In the genomic region with DNA sequence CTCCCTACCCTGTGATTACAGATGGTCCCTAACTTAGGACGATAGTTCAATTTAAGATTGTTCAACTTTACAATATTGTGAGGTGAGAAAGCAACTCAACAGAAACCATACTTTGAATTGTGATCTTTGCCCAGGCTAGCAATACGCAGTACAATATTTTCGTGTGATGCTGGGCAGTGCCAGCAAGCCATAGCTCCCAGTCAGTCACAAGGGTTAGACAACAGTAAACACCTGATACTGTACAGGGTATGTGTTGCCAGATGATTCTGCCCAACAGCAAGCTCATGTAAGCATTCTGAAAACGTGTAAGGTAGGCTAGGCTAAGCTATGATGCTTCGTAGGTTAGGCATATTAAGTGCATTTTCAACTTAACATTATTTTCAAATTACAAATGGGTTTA, we compare ENCODE assay signal across 19 cellular contexts. TPM values are rescaled to one million over a fixed set of nuclear protein-coding genes. Genes with fewer than 3 reads are reported as not detected.
A peak's percentile ranks its signal among the peaks of the same experiment; 100 is the strongest.
DNase-seq lines count a peak whose midpoint lies in the region; ATAC-seq and TF ChIP-seq lines count a peak whose summit lies in the region.
"Had no signal": no experiment of that assay in that cellular context is flagged by ENCODE, and none has a peak within 500 bp of the region (broad histone marks: within the 10 kb centered on the region; RNA-seq: fewer than 3 reads in every experiment).

No MANE protein-coding gene starts in this region.

- H2BK120ac ChIP-seq in IMR-90 (ENCODE audit: low read depth, low read length), result no peak overlapping the region

- H3K56ac ChIP-seq in IMR-90 (ENCODE audit: extremely low read depth, insufficient read depth, low read length), result no peak overlapping the region

- H2AFZ ChIP-seq in IMR-90 (replicated peaks; ENCODE audit: low read length, poor library complexity), result no peak overlapping the region

- no peak overlapping the region for H3K4me3 ChIP-seq in IMR-90 (ENCODE audit: insufficient read depth, low read depth, low read length)
- no peak overlapping the region for H3K4me3 ChIP-seq in skeletal muscle tissue (ENCODE audit: low read length in 3 of 3)
- no peak overlapping the region for H3K4me3 ChIP-seq in uterus
- H3K4me3 ChIP-seq: SJSA1 had no signal

- H3K14ac ChIP-seq in IMR-90 (replicated peaks; ENCODE audit: low read depth, low read length), result no peak overlapping the region

- H2BK15ac ChIP-seq in IMR-90 (ENCODE audit: low read depth, low read length), result no peak overlapping the region

- H3K4me1 Mint-ChIP-seq in chondrocyte (ENCODE audit: low read depth), result peaks cover 77% of the 10 kb centered on the region

- H3K18ac ChIP-seq in IMR-90 (ENCODE audit: low read depth, low read length), result no peak overlapping the region

- H3K9me3 Mint-ChIP-seq in chondrocyte (ENCODE audit: low read depth), result no peaks in the 10 kb centered on the region
- H3K9me3 Mint-ChIP-seq: CD14-positive monocyte had no signal

- no peak overlapping the region for H3K4me3 Mint-ChIP-seq in chondrocyte (ENCODE audit: unreplicated experiment)
- H3K4me3 Mint-ChIP-seq: CD14-positive monocyte had no signal

- TF ChIP-seq POLR2A in IMR-90 (IDR thresholded peaks at IDR 0.05; ENCODE audit: low read depth, low read length) (no peak), uterus (IDR thresholded peaks at IDR 0.05) (no peak)

- dilution Hi-C loops in IMR-90 (cut with HindIII; ENCODE audit: low sequenced_read_pairs, unreplicated experiment), result no loop called here

- peak overlapping the region; percentile 7; the same call in 1 of the 2 replicates for H4K91ac ChIP-seq in IMR-90 (ENCODE audit: insufficient read depth, low read depth, low read length)

- CTCF ChIA-PET in IMR-90 (lab: Yijun Ruan, JAX), result no interaction called here

- 93% methylated on average over 2 of the region's 5 CpGs; no CpG with 5 or more reads in 1 of the 2 experiments for WGBS in IMR-90 (ENCODE audit: extremely low coverage in 2 of 2, insufficient read length in 1 of 2), 2 experiments

- H3K27ac Mint-ChIP-seq in chondrocyte (ENCODE audit: unreplicated experiment), result peak overlapping the region; percentile 90

- H4K20me1 ChIP-seq in IMR-90 (ENCODE audit: insufficient read depth, low read length), result peaks cover 85% of the 10 kb centered on the region

- H3K9ac ChIP-seq in IMR-90 (ENCODE audit: low read depth, low read length), result no peak overlapping the region
- peak overlapping the region in 1 of 3 donors; percentile 17 for H3K9ac ChIP-seq in skeletal muscle tissue (ENCODE audit: low read depth in 1 of 3, low read length in 3 of 3)

- peaks cover 17 to 74% of the 10 kb centered on the region in 2 experiments for H3K79me1 ChIP-seq in IMR-90 (ENCODE audit: low read depth in 1 of 2, low read length in 2 of 2)

- no peak for DNase-seq in IMR-90
- DNase-seq in chondrocyte (ENCODE audit: low spot score), result no peak
- DNase-seq in left lobe of liver (ENCODE audit: low spot score), result no peak
- no peak for DNase-seq in activated naive CD4-positive, alpha-beta T cell treated with Interleukin-2 at 50 U/mL for 16 hours
- DNase-seq in uterus, result no peak
- no peak for DNase-seq in SKM-1 (lab: John Stamatoyannopoulos, UW; ENCODE audit: unreplicated experiment)
- DNase-seq: ACHN, AML-193, DMS153, HCEC 1CT, KBM-7, NCI-H1417 treated with DMSO at 0.1 percent for 48 hours, NCI-H1930, NCI-H446 had no signal

- no peaks in the 10 kb centered on the region for H3K9me3 ChIP-seq in IMR-90 (ENCODE audit: control insufficient read depth, insufficient read depth, low read length)
- H3K9me3 ChIP-seq in skeletal muscle tissue (ENCODE audit: control insufficient read depth in 3 of 3, low read length in 3 of 3), result no peaks in the 10 kb centered on the region
- no peaks in the 10 kb centered on the region for H3K9me3 ChIP-seq in uterus
- H3K9me3 ChIP-seq: SJSA1 had no signal

- H3K27ac ChIP-seq in IMR-90 (ENCODE audit: insufficient read depth, low read length) (no peak overlapping the region), skeletal muscle tissue (ENCODE audit: low read depth, low read length) (peak overlapping the region; percentile 70), uterus (no peak overlapping the region)
- H3K27ac ChIP-seq: HL-60, RWPE1, SJSA1 had no signal

- H2AK5ac ChIP-seq in IMR-90 (ENCODE audit: low read depth, low read length), result no peak overlapping the region; the same call in 1 of the 2 replicates

- peak overlapping the region; percentile 65; the same call in 1 of the 2 replicates for H3K23ac ChIP-seq in IMR-90 (ENCODE audit: low read depth, low read length)

- TF ChIP-seq CTCF in IMR-90 (conservative IDR thresholded peaks at IDR 0.05; ENCODE audit: low read depth, low read length) (no peak), chondrocyte (IDR thresholded peaks at IDR 0.05) (no peak), uterus (IDR thresholded peaks at IDR 0.05) (no peak)

- H3K36me3 ChIP-seq in IMR-90 (ENCODE audit: control insufficient read depth, insufficient read depth, low read length), result peaks cover 3% of the 10 kb centered on the region
- no peaks in the 10 kb centered on the region for H3K36me3 ChIP-seq in skeletal muscle tissue (ENCODE audit: control insufficient read depth in 3 of 3, insufficient read depth in 3 of 3, low read length in 3 of 3)
- no peaks in the 10 kb centered on the region for H3K36me3 ChIP-seq in uterus

- ATAC-seq in IMR-90 (ENCODE audit: low read depth) (no peak), left lobe of liver (peak; percentile 60)

- BruUV-seq in IMR-90 (replicated peaks; lab: Mats Ljungman, UMichigan), result no TSS peak

- H3K36me3 Mint-ChIP-seq in chondrocyte (ENCODE audit: low read depth), result no peaks in the 10 kb centered on the region

- in situ Hi-C loops in IMR-90 (cut with MboI; ENCODE audit: low sequenced_read_pairs), result no loop called here

- POLR2A ChIA-PET in IMR-90 (lab: Charles Lee; ENCODE audit: unreplicated experiment), result no interaction called here

- peaks cover 22% of the 10 kb centered on the region for H3K9me1 ChIP-seq in IMR-90 (ENCODE audit: insufficient read depth, low read length)

- H3K27me3 ChIP-seq in IMR-90 (ENCODE audit: control insufficient read depth, insufficient read depth, low read length) (no peaks in the 10 kb centered on the region), skeletal muscle tissue (ENCODE audit: control insufficient read depth in 3 of 3, insufficient read depth in 3 of 3, low read length in 3 of 3) (no peaks in the 10 kb centered on the region), uterus (no peaks in the 10 kb centered on the region)
- H3K27me3 ChIP-seq: SJSA1 had no signal

- no peak overlapping the region for H3K4me2 ChIP-seq in IMR-90 (ENCODE audit: low read depth, low read length)

- intact Hi-C loops in IMR-90 (cut with micrococcal nuclease), result no loop called here
- intact Hi-C loops in uterus (cut with DNase I; ENCODE audit: low total_unique reads), result no loop called here

- no peak for TF ChIP-seq RAD21 in IMR-90 (IDR thresholded peaks at IDR 0.05; ENCODE audit: low read length)

- H4K8ac ChIP-seq in IMR-90 (ENCODE audit: low read depth in 2 of 2, low read length in 2 of 2), result peak overlapping the region in 1 of 2 experiments; percentile 50; a peak in 1 of 4 replicates

- H2BK20ac ChIP-seq in IMR-90 (ENCODE audit: low read depth, low read length), result peak overlapping the region; percentile 40; the same call in 1 of the 2 replicates

- no peak overlapping the region for H4K5ac ChIP-seq in IMR-90 (ENCODE audit: low read depth, low read length)

- peak overlapping the region; percentile 5 for H2BK5ac ChIP-seq in IMR-90 (ENCODE audit: low read depth, low read length, poor library complexity, severe bottlenecking)

- peaks cover 11% of the 10 kb centered on the region for H3K4me1 ChIP-seq in IMR-90 (ENCODE audit: control insufficient read depth, insufficient read depth, low read length)
- peaks cover 44 to 59% (median 45%) of the 10 kb centered on the region in 3 donors for H3K4me1 ChIP-seq in skeletal muscle tissue (ENCODE audit: control insufficient read depth in 3 of 3, insufficient read depth in 3 of 3, low read length in 3 of 3)
- peaks cover 5 to 15% of the 10 kb centered on the region in 2 donors for H3K4me1 ChIP-seq in uterus

- no peaks in the 10 kb centered on the region for H3K27me3 Mint-ChIP-seq in chondrocyte (ENCODE audit: low read depth)

- H3K4ac ChIP-seq in IMR-90 (ENCODE audit: low read depth, low read length), result 0 out of 2 replicates have a peak overlapping the region, but pooled peaks have one; percentile 15

- no peak overlapping the region for H2AK9ac ChIP-seq in IMR-90 (replicated peaks; ENCODE audit: low read depth, low read length, poor library complexity)

TF ChIP-seq in IMR-90, 13 proteins besides CTCF, POLR2A, EP300 and RAD21:
- TF ChIP-seq NFE2L2 (IDR thresholded peaks at IDR 0.05; ENCODE audit: low read depth, low read length), result no peak
- no peak for TF ChIP-seq RCOR1 (IDR thresholded peaks at IDR 0.05; ENCODE audit: insufficient replicate concordance, low read length)

RNA-seq across cellular contexts. Expression of a gene that starts 11.9 kb away (rescaled TPM):
- total RNA-seq in IMR-90 (2012; rRNA removed) (57.4 and 83.6 TPM in 2 replicates), chondrocyte (82.5 to 85.5 TPM (median 84.0 TPM) in 3 replicates), left lobe of liver (76.2 TPM), skeletal muscle tissue (69.9 TPM), uterus (100 to 1,000 TPM in 2 of 4 donors, 10 to 100 TPM in 2; 61.2 to 136 (median 109) TPM)
- polyA plus RNA-seq in IMR-90 (2012; rRNA removed), result 24.0 and 31.5 TPM in 2 replicates
- polyA plus RNA-seq in IMR-90 (2012; cell fraction: cytosol; rRNA removed), result 7.6 and 13.7 TPM in 2 replicates
- polyA plus RNA-seq in IMR-90 (2012; cell fraction: nucleus; rRNA removed; ENCODE audit: low replicate concordance), result 12.7 and 65.0 TPM in 2 replicates

RNA-seq across cellular contexts. Expression of a gene that starts 13.5 kb away (rescaled TPM):
- 14.2 and 19.9 TPM in 2 replicates for total RNA-seq in IMR-90 (2012; rRNA removed)
- polyA plus RNA-seq in IMR-90 (2012; rRNA removed), result 31.8 and 33.6 TPM in 2 replicates
- polyA plus RNA-seq in IMR-90 (2012; cell fraction: cytosol; rRNA removed), result 15.4 and 24.5 TPM in 2 replicates
- 3.3 and 15.9 TPM in 2 replicates for polyA plus RNA-seq in IMR-90 (2012; cell fraction: nucleus; rRNA removed; ENCODE audit: low replicate concordance)
- 11.8 to 17.2 TPM (median 15.1 TPM) in 3 replicates for total RNA-seq in chondrocyte
- total RNA-seq in left lobe of liver, result 6.5 TPM
- total RNA-seq in skeletal muscle tissue, result 14.6 TPM
- 10 to 100 TPM; 10.4 to 17.4 (median 13.6) TPM for total RNA-seq in uterus

RNA-seq across cellular contexts. Expression of a gene that starts 50.6 kb away (rescaled TPM):
- total RNA-seq in IMR-90 (2012; rRNA removed) (0.18 and 0.56 TPM in 2 replicates), chondrocyte (0.90 to 2.8 TPM (median 0.90 TPM) in 3 replicates), left lobe of liver (2.7 TPM), skeletal muscle tissue (0.52 TPM), uterus (1 to 10 TPM in 3 of 4 donors, not detected in 1; 1.3 to 3.3 (median 3.2) TPM)
- polyA plus RNA-seq in IMR-90 (2012; rRNA removed), result 0.26 and 0.30 TPM in 2 replicates
- 0.09 and 0.26 TPM in 2 replicates for polyA plus RNA-seq in IMR-90 (2012; cell fraction: cytosol; rRNA removed)
- polyA plus RNA-seq in IMR-90 (2012; cell fraction: nucleus; rRNA removed; ENCODE audit: low replicate concordance), result 2.4 and 3.6 TPM in 2 replicates
- polyA plus RNA-seq: CD14-positive monocyte had no signal
